26 cellular contexts compared by ENCODE assay signal in genomic region chr7:155348806-155349205, GRCh38.
"Had no signal": no experiment of that assay in that cellular context is flagged by ENCODE, and none has a peak within 500 bp of the region (broad histone marks: within the 10 kb centered on the region; RNA-seq: fewer than 3 reads in every experiment).

No MANE protein-coding gene starts in this region.

- H3K9me3 ChIP-seq: esophagus muscularis mucosa, heart right ventricle, left lung, ovary, right lobe of liver, thyroid gland had no signal

- DNase-seq: dermis blood vessel endothelial cell; effector memory CD4-positive, alpha-beta T cell; foreskin melanocyte; heart right ventricle; hippocampal formation; left cardiac atrium; midbrain; naive thymus-derived CD4-positive, alpha-beta T cell; small intestine; stimulated activated CD4-positive, alpha-beta T cell treated with anti-CD3 and anti-CD28 coated beads, Interleukin-15, amount 100 ng/mL, for 24 hours; stimulated activated CD4-positive, alpha-beta T cell treated with anti-CD3 and anti-CD28 coated beads, Interleukin-2, amount 100 ng/mL, for 48 hours; stimulated activated naive B cell treated with anti-CD40 and anti-IgM and Interleukin-4, amounts not matched to agents 10 μg/mL and 1 μg/mL and 100 μg/mL, for 72 hours; stimulated activated naive CD8-positive, alpha-beta T cell treated with anti-CD3 and anti-CD28 coated beads, Interleukin-15, amount 100 ng/mL, for 72 hours; thyroid gland had no signal

- H3K9me3 Mint-ChIP-seq: naive thymus-derived CD4-positive, alpha-beta T cell; nephron; neural progenitor cell; stimulated activated naive B cell treated with anti-CD40 and anti-IgM and Interleukin-4, amounts not matched to agents 10 μg/mL and 1 μg/mL and 100 μg/mL, for 72 hours; stimulated activated naive CD8-positive, alpha-beta T cell treated with anti-CD3 and anti-CD28 coated beads, Interleukin-15, amount 100 ng/mL, for 72 hours; type B pancreatic cell had no signal

- H3K4me3 ChIP-seq: coronary artery, esophagus muscularis mucosa, heart right ventricle, left lung, ovary, right lobe of liver, thyroid gland had no signal

- H3K36me3 ChIP-seq: esophagus muscularis mucosa, heart right ventricle, left lung, neural progenitor cell, ovary, right lobe of liver, thyroid gland had no signal

- H3K27ac ChIP-seq: coronary artery, esophagus muscularis mucosa, heart right ventricle, left lung, neural progenitor cell, ovary, right lobe of liver, thyroid gland had no signal

- H3K9ac ChIP-seq: neural progenitor cell had no signal

- H3K36me3 Mint-ChIP-seq: naive thymus-derived CD4-positive, alpha-beta T cell; neural progenitor cell; type B pancreatic cell had no signal

- FAIRE-seq: endothelial cell of umbilical vein, islet of Langerhans, small intestine, urothelium cell line had no signal

- H3K4me3 Mint-ChIP-seq: naive thymus-derived CD4-positive, alpha-beta T cell; nephron; neural progenitor cell; stimulated activated naive B cell treated with anti-CD40 and anti-IgM and Interleukin-4, amounts not matched to agents 10 μg/mL and 1 μg/mL and 100 μg/mL, for 72 hours; stimulated activated naive CD8-positive, alpha-beta T cell treated with anti-CD3 and anti-CD28 coated beads, Interleukin-15, amount 100 ng/mL, for 72 hours; type B pancreatic cell had no signal

- ATAC-seq: heart right ventricle; left cardiac atrium; naive thymus-derived CD4-positive, alpha-beta T cell; right lobe of liver; stimulated activated naive B cell treated with anti-CD40 and anti-IgM and Interleukin-4, amounts not matched to agents 10 μg/mL and 1 μg/mL and 100 μg/mL, for 72 hours; stimulated activated naive CD8-positive, alpha-beta T cell treated with anti-CD3 and anti-CD28 coated beads, Interleukin-15, amount 100 ng/mL, for 72 hours had no signal

- H3K27me3 ChIP-seq: ovary, right lobe of liver, thyroid gland had no signal

- H3K27ac Mint-ChIP-seq: naive thymus-derived CD4-positive, alpha-beta T cell; nephron; neural progenitor cell; progenitor cell of endocrine pancreas; stimulated activated naive B cell treated with anti-CD40 and anti-IgM and Interleukin-4, amounts not matched to agents 10 μg/mL and 1 μg/mL and 100 μg/mL, for 72 hours; stimulated activated naive CD8-positive, alpha-beta T cell treated with anti-CD3 and anti-CD28 coated beads, Interleukin-15, amount 100 ng/mL, for 72 hours; type B pancreatic cell had no signal

- H3K4me1 ChIP-seq: neural progenitor cell had no signal
